In genomic region chr16:89829630-89830437, GRCh38 we compare ENCODE assay signal across 14 cellular contexts. TPM values are rescaled to one million over a fixed set of nuclear protein-coding genes. Genes with fewer than 3 reads are reported as not detected.
DNase-seq lines count a peak whose midpoint lies in the region; ATAC-seq lines count a peak whose summit lies in the region.
"Had no signal": no experiment of that assay in that cellular context is flagged by ENCODE, and none has a peak within 500 bp of the region (broad histone marks: within the 10 kb centered on the region; RNA-seq: fewer than 3 reads in every experiment).

No MANE protein-coding gene starts in this region.

- H3K18ac ChIP-seq in neuronal stem cell (ENCODE audit: low read length) = peak overlapping the region; percentile 17

- ATAC-seq in HG03175 (IDR thresholded peaks at IDR 0.05; ENCODE audit: unreplicated experiment) = no peak

- H2BK120ac ChIP-seq in neuronal stem cell (ENCODE audit: low read depth, low read length) = no peak overlapping the region

- DNase-seq in NCI-H526 (lab: John Stamatoyannopoulos, UW) = peak; percentile 29 to 75
- DNase-seq in NCI-H526 treated with DMSO at 0.1 percent for 48 hours (lab: John Stamatoyannopoulos, UW) = no peak
- DNase-seq in neuronal stem cell (ENCODE audit: low spot score) = no peak
- no peak for DNase-seq in NCI-H2227 (lab: John Stamatoyannopoulos, UW; ENCODE audit: unreplicated experiment)
- no peak for DNase-seq in CD1c-positive myeloid dendritic cell (ENCODE audit: extremely low spot score)
- DNase-seq: activated CD4-positive, alpha-beta memory T cell treated with anti-CD3 and anti-CD28 coated beads for 36 hours; activated gamma-delta T cell; DND-41; NCI-H2171 treated with DMSO at 0.1 percent for 48 hours; stimulated activated CD4-positive, alpha-beta T cell treated with anti-CD3 and anti-CD28 coated beads, Interleukin-1b, Interleukin-23, amount 100 ng/mL, for 48 hours had no signal

- no peak overlapping the region for H2BK15ac ChIP-seq in neuronal stem cell (ENCODE audit: low read length)

- H3K9me3 ChIP-seq in HUES64 (ENCODE audit: insufficient read depth, low read depth, low read length) (no peaks in the 10 kb centered on the region), endocrine pancreas (ENCODE audit: control insufficient read depth, low read length) (no peaks in the 10 kb centered on the region), neuronal stem cell (replicated peaks in 1 of 2; ENCODE audit: control insufficient read depth in 2 of 2, insufficient read depth in 1 of 2, low read depth in 1 of 2, low read length in 2 of 2) (peaks cover 3 to 5% of the 10 kb centered on the region in 2 donors)
- H3K9me3 ChIP-seq: heart left ventricle had no signal

- H2BK5ac ChIP-seq in neuronal stem cell (ENCODE audit: low read length) = no peak overlapping the region

- 0 out of 2 replicates have a peak, but pooled peaks cover 3% of the 10 kb centered on the region for H3K4me1 ChIP-seq in HUES64 (ENCODE audit: insufficient read depth, low read length)
- H3K4me1 ChIP-seq in endocrine pancreas (ENCODE audit: control insufficient read depth, insufficient read depth, low read length) = no peaks in the 10 kb centered on the region
- H3K4me1 ChIP-seq in neuronal stem cell (ENCODE audit: control insufficient read depth in 2 of 2, insufficient read depth in 1 of 2, low read depth in 1 of 2, low read length in 2 of 2) = peaks cover 4 to 13% of the 10 kb centered on the region in 2 donors

- peaks cover 2% of the 10 kb centered on the region for H3K79me1 ChIP-seq in neuronal stem cell (ENCODE audit: low read depth, low read length)

- no peak overlapping the region for H2BK12ac ChIP-seq in neuronal stem cell (ENCODE audit: low read length)

- H2AK5ac ChIP-seq in neuronal stem cell (ENCODE audit: low read depth, low read length) = no peak overlapping the region

- WGBS in HUES64 = 88% methylated on average over 17 of the region's 17 CpGs
- WGBS in neuronal stem cell (ENCODE audit: extremely low coverage in 2 of 2, insufficient read length in 2 of 2, insufficient replicate concordance in 1 of 2), 2 donors = no CpG with 5 or more reads among the region's 17 CpGs

- H3K9ac ChIP-seq in HUES64 (ENCODE audit: low read depth, low read length) (no peak overlapping the region), endocrine pancreas (ENCODE audit: control insufficient read depth, insufficient read depth, low read length) (peak overlapping the region; percentile 54), neuronal stem cell (ENCODE audit: low read depth, low read length, poor library complexity) (peak overlapping the region; percentile 21)

- H3K4me3 ChIP-seq in HUES64 (ENCODE audit: low read length) (peak overlapping the region; percentile 64; the same call in 1 of the 2 replicates), endocrine pancreas (ENCODE audit: control insufficient read depth, insufficient read depth, low read length) (no peak overlapping the region), neuronal stem cell (ENCODE audit: low read length in 2 of 2) (peak overlapping the region; percentile 46 to 75)

- no peak overlapping the region for H4K91ac ChIP-seq in neuronal stem cell (ENCODE audit: low read depth, low read length, poor library complexity)

- H3K23ac ChIP-seq in neuronal stem cell (ENCODE audit: low read depth, low read length, poor library complexity) = peak overlapping the region; percentile 61

- H3K27me3 ChIP-seq in HUES64 (ENCODE audit: insufficient read depth, low read length) = no peaks in the 10 kb centered on the region
- H3K27me3 ChIP-seq in endocrine pancreas (ENCODE audit: control insufficient read depth, insufficient read depth, low read length) = no peaks in the 10 kb centered on the region
- H3K27me3 ChIP-seq in neuronal stem cell (ENCODE audit: control insufficient read depth in 3 of 3, insufficient read depth in 3 of 3, low read depth in 1 of 3, low read length in 3 of 3) = no peaks in the 10 kb centered on the region

- H3K27ac ChIP-seq in HUES64 (ENCODE audit: low read depth, low read length) = no peak overlapping the region; the same call in 1 of the 2 replicates
- H3K27ac ChIP-seq in neuronal stem cell (replicated peaks; ENCODE audit: low read length) = no peak overlapping the region
- H3K27ac ChIP-seq: heart left ventricle had no signal

- H3K4ac ChIP-seq in neuronal stem cell (ENCODE audit: low read length) = no peak overlapping the region

- no peak overlapping the region for H4K8ac ChIP-seq in neuronal stem cell (ENCODE audit: low read depth, low read length)

- H3K14ac ChIP-seq in neuronal stem cell (ENCODE audit: low read length) = no peak overlapping the region

- no peak overlapping the region for H3K4me2 ChIP-seq in neuronal stem cell (ENCODE audit: insufficient read depth, low read length, poor library complexity, severe bottlenecking)

- H2AFZ ChIP-seq in neuronal stem cell (ENCODE audit: low read length) = no peak overlapping the region

- H3K36me3 ChIP-seq in HUES64 (ENCODE audit: insufficient read depth, low read length) (no peaks in the 10 kb centered on the region), endocrine pancreas (ENCODE audit: control insufficient read depth, insufficient read depth, low read length) (no peaks in the 10 kb centered on the region), neuronal stem cell (replicated peaks in 1 of 2; ENCODE audit: control insufficient read depth in 2 of 2, insufficient read depth in 2 of 2, low read length in 2 of 2) (peaks cover 2 to 16% of the 10 kb centered on the region in 2 donors)
- H3K36me3 ChIP-seq: heart left ventricle had no signal

RNA-seq across cellular contexts. Expression of gene SPIRE2, which starts 1.6 kb away (rescaled TPM):
- 6.3 TPM for polyA plus RNA-seq in HUES64 (2013, experiment 1 of 2)
- polyA plus RNA-seq in HUES64 (2013, experiment 2 of 2) = 5.6 TPM
- 7.0 TPM for polyA plus RNA-seq in neuronal stem cell (2013, experiment 1 of 2)
- polyA plus RNA-seq in neuronal stem cell (2013, experiment 2 of 2) = 7.0 TPM

RNA-seq across cellular contexts. Expression of gene FANCA, which starts 13.4 kb away (rescaled TPM):
- 42.1 TPM for polyA plus RNA-seq in HUES64 (2013, experiment 1 of 2)
- 36.6 TPM for polyA plus RNA-seq in HUES64 (2013, experiment 2 of 2)
- 18.4 TPM for polyA plus RNA-seq in neuronal stem cell (2013, experiment 1 of 2)
- 21.0 TPM for polyA plus RNA-seq in neuronal stem cell (2013, experiment 2 of 2)

RNA-seq across cellular contexts. Expression of gene TCF25, which starts 43.6 kb away (rescaled TPM):
- 77.0 TPM for polyA plus RNA-seq in HUES64 (2013, experiment 1 of 2)
- polyA plus RNA-seq in HUES64 (2013, experiment 2 of 2) = 77.0 TPM
- polyA plus RNA-seq in neuronal stem cell (2013, experiment 1 of 2) = 136 TPM
- 136 TPM for polyA plus RNA-seq in neuronal stem cell (2013, experiment 2 of 2)

Comparison
In these comparisons a context has a peak if more than half of its experiments do, and no peak if none do; other contexts are left out.
1. DNase-seq: peak in NCI-H526 (2 of 2); none in NCI-H526 treated with DMSO at 0.1 percent for 48 hours (single experiment), neuronal stem cell (single experiment), NCI-H2227 (single experiment) and CD1c-positive myeloid dendritic cell (single experiment).